9 cellular contexts compared by ENCODE assay signal in genomic region chr19:48632692-48633147, GRCh38. TPM values are rescaled to one million over a fixed set of nuclear protein-coding genes. Genes with fewer than 3 reads are reported as not detected.
DNase-seq lines count a peak whose midpoint lies in the region; ATAC-seq and TF ChIP-seq lines count a peak whose summit lies in the region.
"Had no signal": no experiment of that assay in that cellular context is flagged by ENCODE, and none has a peak within 500 bp of the region (broad histone marks: within the 10 kb centered on the region; RNA-seq: fewer than 3 reads in every experiment).

No MANE protein-coding gene starts in this region.

- no peak overlapping the region for H3K4me3 ChIP-seq in epithelial cell of esophagus (ENCODE audit: low read length)

- DNase-seq in ELR (ENCODE audit: low read depth) (peak; percentile 50), RPMI7951 (ENCODE audit: low read depth) (peak; percentile 76), epithelial cell of esophagus (ENCODE audit: low read depth) (peak; percentile 87), renal cortical epithelial cell (ENCODE audit: low read depth) (peak; percentile 73), middle frontal gyrus (ENCODE audit: extremely low spot score, low spot score) (no peak), NCI-H524 treated with DMSO at 0.1 percent for 48 hours (lab: John Stamatoyannopoulos, UW) (no peak)
- DNase-seq: NK-92 treated with Interleukin-12 subunit alpha and Interleukin-12 subunit beta, amount 100 ng/mL, for 24 hours had no signal

- no peak for TF ChIP-seq CTCF in epithelial cell of esophagus (IDR thresholded peaks at IDR 0.05; ENCODE audit: insufficient read depth, low read depth, low read length, missing control alignments)

- ATAC-seq in GM18861 (IDR thresholded peaks at IDR 0.05; ENCODE audit: unreplicated experiment) (no peak), GM19351 (IDR thresholded peaks at IDR 0.05; ENCODE audit: unreplicated experiment) (no peak)

RNA-seq across cellular contexts. Expression of gene DBP, which starts 4.5 kb away (rescaled TPM):
- total RNA-seq in RPMI7951 (2014; rRNA removed; shearing (Covaris generic)) = 16.6 and 17.2 TPM in 2 replicates
- total RNA-seq in renal cortical epithelial cell = 0.52 and 2.3 TPM in 2 replicates

RNA-seq across cellular contexts. Expression of gene CA11, which starts 13.3 kb away (rescaled TPM):
- total RNA-seq in RPMI7951 (2014; rRNA removed; shearing (Covaris generic)) = 2.1 and 3.8 TPM in 2 replicates
- total RNA-seq in renal cortical epithelial cell = 0.35 and 3.3 TPM in 2 replicates

RNA-seq across cellular contexts. Expression of gene SPHK2, which starts 13.4 kb away (rescaled TPM):
- 4.7 and 7.7 TPM in 2 replicates for total RNA-seq in RPMI7951 (2014; rRNA removed; shearing (Covaris generic))
- total RNA-seq in renal cortical epithelial cell = 9.1 and 9.9 TPM in 2 replicates

RNA-seq across cellular contexts. Expression of gene RPL18, which starts 13.7 kb away (rescaled TPM):
- 2,104 and 2,291 TPM in 2 replicates for total RNA-seq in RPMI7951 (2014; rRNA removed; shearing (Covaris generic))
- 591 and 1,820 TPM in 2 replicates for total RNA-seq in renal cortical epithelial cell

RNA-seq across cellular contexts. Expression of gene FAM83E, which starts 17.8 kb away (rescaled TPM):
- 1.6 TPM in 1 of 2 replicates, not detected in the other for total RNA-seq in RPMI7951 (2014; rRNA removed; shearing (Covaris generic))
- 0.17 TPM in 1 of 2 replicates, not detected in the other for total RNA-seq in renal cortical epithelial cell

Comparison
In these comparisons a context has a peak if more than half of its experiments do, and no peak if none do; other contexts are left out.
1. DNase-seq: peak in ELR (single experiment), RPMI7951 (single experiment), epithelial cell of esophagus (single experiment) and renal cortical epithelial cell (single experiment); none in middle frontal gyrus (single experiment) and NCI-H524 treated with DMSO at 0.1 percent for 48 hours (single experiment).